Comparison of ENCODE assay signal across 23 cellular contexts in the genomic region with DNA sequence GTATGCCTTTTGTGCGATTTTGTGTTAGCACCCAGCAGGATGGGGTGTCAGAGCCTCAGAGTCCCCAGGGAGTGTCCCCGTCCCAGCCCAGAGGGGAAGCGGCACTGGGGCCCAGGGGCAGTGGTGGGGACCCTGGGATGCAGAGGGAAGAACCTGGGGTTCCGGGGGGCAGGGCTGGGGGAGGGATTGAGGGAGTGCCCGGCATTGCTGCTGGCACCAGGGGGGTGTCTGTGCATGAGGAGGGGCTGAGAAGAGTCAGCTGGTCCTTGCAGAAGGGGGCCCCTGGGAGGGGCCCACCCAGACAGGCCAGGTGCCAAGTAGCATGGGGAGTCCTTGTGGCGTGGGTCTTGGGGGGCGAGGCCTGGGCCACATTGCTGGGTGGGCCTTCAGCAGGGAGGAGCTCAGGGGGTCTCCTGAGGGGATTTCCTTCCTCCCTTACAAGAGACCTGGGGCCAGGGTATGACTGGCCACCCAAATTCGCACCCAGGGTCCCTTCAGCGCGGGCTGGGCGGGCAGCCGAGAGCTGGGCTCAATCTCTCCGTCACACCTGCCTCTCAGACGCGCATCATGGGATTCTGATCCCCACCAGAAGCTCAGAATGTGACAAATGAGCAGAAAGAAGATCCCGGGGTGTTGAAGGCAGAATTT.
"Had no signal": no experiment of that assay in that cellular context is flagged by ENCODE, and none has a peak within 500 bp of the region (broad histone marks: within the 10 kb centered on the region; RNA-seq: fewer than 3 reads in every experiment).

No MANE protein-coding gene starts in this region.

- H3K9me3 Mint-ChIP-seq: effector memory CD8-positive, alpha-beta T cell; naive thymus-derived CD8-positive, alpha-beta T cell; nephron progenitor cell; stimulated activated naive CD8-positive, alpha-beta T cell treated with anti-CD3 and anti-CD28 coated beads, Interleukin-15, Interleukin-2, amounts not matched to agents 100 ng/mL and 50 ng/mL, for 24 hours had no signal

- H3K27ac ChIP-seq: esophagus squamous epithelium, heart right ventricle, neutrophil, pancreas, sigmoid colon, thoracic aorta, tibial nerve, upper lobe of right lung, uterus had no signal

- H3K36me3 ChIP-seq: esophagus squamous epithelium, heart right ventricle, neutrophil, pancreas, sigmoid colon, thoracic aorta, tibial nerve, upper lobe of right lung, uterus had no signal

- H3K27me3 Mint-ChIP-seq: stimulated activated naive CD8-positive, alpha-beta T cell treated with anti-CD3 and anti-CD28 coated beads, Interleukin-15, Interleukin-2, amounts not matched to agents 100 ng/mL and 50 ng/mL, for 24 hours had no signal

- DNase-seq: cerebellar nuclear complex; cortex of kidney; effector memory CD8-positive, alpha-beta T cell; erythroblast; esophagus squamous epithelium; foreskin melanocyte; kidney glomerular epithelial cell; mammary epithelial cell; mesendoderm; midbrain; naive thymus-derived CD8-positive, alpha-beta T cell; nephron progenitor cell; sigmoid colon; stimulated activated CD4-positive, alpha-beta T cell treated with anti-CD3 and anti-CD28 coated beads, Interleukin-4, amount 100 ng/mL, for 4 hours; upper lobe of right lung; uterus had no signal

- H3K4me1 Mint-ChIP-seq: stimulated activated memory B cell treated with anti-CD40 and anti-IgM and Interleukin-4, amounts not matched to agents 10 μg/mL and 1 μg/mL and 100 μg/mL, for 72 hours had no signal

- H3K36me3 Mint-ChIP-seq: naive thymus-derived CD8-positive, alpha-beta T cell; stimulated activated memory B cell treated with anti-CD40 and anti-IgM and Interleukin-4, amounts not matched to agents 10 μg/mL and 1 μg/mL and 100 μg/mL, for 72 hours had no signal

- H3K4me3 ChIP-seq: esophagus squamous epithelium, heart right ventricle, pancreas, sigmoid colon, thoracic aorta, tibial nerve, upper lobe of right lung, uterus had no signal

- H3K27me3 ChIP-seq: neutrophil, pancreas, sigmoid colon, tibial nerve, upper lobe of right lung, uterus had no signal

- H3K27ac Mint-ChIP-seq: effector memory CD8-positive, alpha-beta T cell; nephron progenitor cell; stimulated activated memory B cell treated with anti-CD40 and anti-IgM and Interleukin-4, amounts not matched to agents 10 μg/mL and 1 μg/mL and 100 μg/mL, for 72 hours; stimulated activated naive CD8-positive, alpha-beta T cell treated with anti-CD3 and anti-CD28 coated beads, Interleukin-15, Interleukin-2, amounts not matched to agents 100 ng/mL and 50 ng/mL, for 24 hours had no signal

- H3K9me3 ChIP-seq: esophagus squamous epithelium, heart right ventricle, neutrophil, pancreas, sigmoid colon, thoracic aorta, upper lobe of right lung, uterus had no signal

- H3K4me3 Mint-ChIP-seq: effector memory CD8-positive, alpha-beta T cell; naive thymus-derived CD8-positive, alpha-beta T cell; nephron progenitor cell; stimulated activated memory B cell treated with anti-CD40 and anti-IgM and Interleukin-4, amounts not matched to agents 10 μg/mL and 1 μg/mL and 100 μg/mL, for 72 hours; stimulated activated naive CD8-positive, alpha-beta T cell treated with anti-CD3 and anti-CD28 coated beads, Interleukin-15, Interleukin-2, amounts not matched to agents 100 ng/mL and 50 ng/mL, for 24 hours had no signal

- ATAC-seq: effector memory CD8-positive, alpha-beta T cell; heart right ventricle; naive thymus-derived CD8-positive, alpha-beta T cell; pancreas; stimulated activated memory B cell treated with anti-CD40 and anti-IgM and Interleukin-4, amounts not matched to agents 10 μg/mL and 1 μg/mL and 100 μg/mL, for 72 hours; upper lobe of right lung had no signal

- H3K4me1 ChIP-seq: esophagus squamous epithelium, heart right ventricle, pancreas, sigmoid colon, tibial nerve, upper lobe of right lung, uterus had no signal
